Comparison of ENCODE assay signal across 1 cellular context in genomic region chr12:132474237-132474741, GRCh38.
TF ChIP-seq lines count a peak whose summit lies in the region.

No MANE protein-coding gene starts in this region.

TF ChIP-seq in K562, 482 proteins besides CTCF, POLR2A, EP300 and RAD21 (continued from another document):
- TF ChIP-seq DIDO1 (tag; IDR thresholded peaks at IDR 0.05; ENCODE audit: low read depth) (no peak), GABPA (tag; conservative IDR thresholded peaks at IDR 0.05; ENCODE audit: low read depth) (peak; percentile 47), KLF6 (CRISPR knock-in tag; IDR thresholded peaks at IDR 0.05; ENCODE audit: borderline replicate concordance) (no peak), ATF2 (CRISPR knock-in tag; IDR thresholded peaks at IDR 0.05) (no peak), HOMEZ (CRISPR knock-in tag; IDR thresholded peaks at IDR 0.05) (no peak)
